ENCODE assay signal across 17 cellular contexts in genomic region chr1:213082778-213083445, GRCh38. TPM values are rescaled to one million over a fixed set of nuclear protein-coding genes. Genes with fewer than 3 reads are reported as not detected.
DNase-seq lines count a peak whose midpoint lies in the region; ATAC-seq and TF ChIP-seq lines count a peak whose summit lies in the region.
"Had no signal": no experiment of that assay in that cellular context is flagged by ENCODE, and none has a peak within 500 bp of the region (broad histone marks: within the 10 kb centered on the region; RNA-seq: fewer than 3 reads in every experiment).

No MANE protein-coding gene starts in this region.

- no peak for TF ChIP-seq CTCF in mesothelial cell of epicardium (IDR thresholded peaks at IDR 0.05; ENCODE audit: unreplicated experiment)

- intact Hi-C loops in activated CD4-positive, alpha-beta T cell treated with anti-CD3 and anti-CD28 coated beads for 36 hours (cut with DNase I, micrococcal nuclease) = no loop called here
- intact Hi-C loops in activated T-helper 1 cell treated with anti-CD3 and anti-CD28 coated beads, Interleukin-12 subunit alpha, Interleukin-12 subunit beta, Interleukin-2, Interleukin-4 antibody, amounts not matched to agents 30 ng/mL and 10 ng/mL and 1 ng/mL, durations not matched to agents 14 hours and 24 hours and 36 hours (cut with micrococcal nuclease) = no loop called here

- no peak overlapping the region for H3K4me3 Mint-ChIP-seq in activated CD4-positive, alpha-beta T cell treated with anti-CD3 and anti-CD28 coated beads for 36 hours
- H3K4me3 Mint-ChIP-seq in activated T-helper 1 cell treated with anti-CD3 and anti-CD28 coated beads, Interleukin-12 subunit alpha, Interleukin-12 subunit beta, Interleukin-2, Interleukin-4 antibody, amounts not matched to agents 30 ng/mL and 10 ng/mL and 1 ng/mL, durations not matched to agents 14 hours and 24 hours and 36 hours = peak overlapping the region; percentile 41
- H3K4me3 Mint-ChIP-seq in immature natural killer cell (peak overlapping the region; percentile 42 to 72 (median 70)), mesothelial cell of epicardium (no peak overlapping the region)
- H3K4me3 Mint-ChIP-seq: neural crest cell had no signal

- POLR2A ChIA-PET in activated CD4-positive, alpha-beta T cell treated with anti-CD3 and anti-CD28 coated beads for 36 hours (lab: Charles Lee) = interaction anchor here (0.6 kb wide), 1 partner anchor 223 kb away, joined by 3 read pairs; no protein-coding TSS in a partner anchor

- peak; percentile 80 for ATAC-seq in activated CD4-positive, alpha-beta T cell treated with anti-CD3 and anti-CD28 coated beads for 36 hours
- ATAC-seq in GM19395 (IDR thresholded peaks at IDR 0.05; ENCODE audit: unreplicated experiment) = no peak
- ATAC-seq: body of pancreas had no signal

- peak overlapping the region; percentile 52 for H3K27ac Mint-ChIP-seq in activated CD4-positive, alpha-beta T cell treated with anti-CD3 and anti-CD28 coated beads for 36 hours
- H3K27ac Mint-ChIP-seq in activated T-helper 1 cell treated with anti-CD3 and anti-CD28 coated beads, Interleukin-12 subunit alpha, Interleukin-12 subunit beta, Interleukin-2, Interleukin-4 antibody, amounts not matched to agents 30 ng/mL and 10 ng/mL and 1 ng/mL, durations not matched to agents 14 hours and 24 hours and 36 hours = peak overlapping the region; percentile 84
- H3K27ac Mint-ChIP-seq in immature natural killer cell = peak overlapping the region; percentile 34 to 85 (median 62)
- H3K27ac Mint-ChIP-seq in mesothelial cell of epicardium = no peak overlapping the region

- DNase-seq in activated CD4-positive, alpha-beta T cell treated with anti-CD3 and anti-CD28 coated beads for 36 hours = peak; percentile 35
- no peak for DNase-seq in activated CD4-positive, alpha-beta T cell treated with anti-CD3 and anti-CD28 coated beads for 1 hour
- DNase-seq in LoVo (ENCODE audit: low spot score) (peak; percentile 12), immature natural killer cell (peak in 1 of 3 donors; percentile 10), mesothelial cell of epicardium (ENCODE audit: low spot score in 2 of 2, unreplicated experiment in 2 of 2) (no peak)
- peak; percentile 42 for DNase-seq in activated T-helper 1 cell treated with anti-CD3 and anti-CD28 coated beads, Interleukin-12 subunit alpha, Interleukin-12 subunit beta, Interleukin-2, Interleukin-4 antibody, amounts not matched to agents 30 ng/mL and 10 ng/mL and 1 ng/mL, durations not matched to agents 14 hours and 24 hours and 36 hours (ENCODE audit: low spot score)
- no peak for DNase-seq in stimulated activated CD4-positive, alpha-beta T cell treated with anti-CD3 and anti-CD28 coated beads, Interleukin-12 subunit alpha, Interleukin-12 subunit beta, amount 100 ng/mL, for 4 hours
- DNase-seq: activated CD4-positive, alpha-beta T cell treated with anti-CD3 and anti-CD28 coated beads for 48 hours; body of pancreas; KG1; NCI-H1436; NCI-H2227 treated with DMSO at 0.1 percent for 48 hours; SHP77 treated with DMSO at 0.1 percent for 48 hours; stimulated activated naive CD4-positive, alpha-beta T cell; trophoblast cell had no signal

- H3K9me3 Mint-ChIP-seq in activated CD4-positive, alpha-beta T cell treated with anti-CD3 and anti-CD28 coated beads for 36 hours (ENCODE audit: low read depth) = no peaks in the 10 kb centered on the region
- H3K9me3 Mint-ChIP-seq in activated T-helper 1 cell treated with anti-CD3 and anti-CD28 coated beads, Interleukin-12 subunit alpha, Interleukin-12 subunit beta, Interleukin-2, Interleukin-4 antibody, amounts not matched to agents 30 ng/mL and 10 ng/mL and 1 ng/mL, durations not matched to agents 14 hours and 24 hours and 36 hours = peaks cover 7% of the 10 kb centered on the region
- H3K9me3 Mint-ChIP-seq in immature natural killer cell (no peaks in the 10 kb centered on the region), mesothelial cell of epicardium (peaks cover 11% of the 10 kb centered on the region)
- H3K9me3 Mint-ChIP-seq: neural crest cell had no signal

- no peaks in the 10 kb centered on the region for H3K27me3 Mint-ChIP-seq in activated CD4-positive, alpha-beta T cell treated with anti-CD3 and anti-CD28 coated beads for 36 hours
- H3K27me3 Mint-ChIP-seq in activated T-helper 1 cell treated with anti-CD3 and anti-CD28 coated beads, Interleukin-12 subunit alpha, Interleukin-12 subunit beta, Interleukin-2, Interleukin-4 antibody, amounts not matched to agents 30 ng/mL and 10 ng/mL and 1 ng/mL, durations not matched to agents 14 hours and 24 hours and 36 hours (ENCODE audit: insufficient read depth) = no peaks in the 10 kb centered on the region
- H3K27me3 Mint-ChIP-seq in immature natural killer cell (ENCODE audit: low read depth in 3 of 3) (peaks cover 0 to 3% (median 0%) of the 10 kb centered on the region in 3 donors), mesothelial cell of epicardium (ENCODE audit: low read depth) (no peaks in the 10 kb centered on the region)

- H3K4me1 Mint-ChIP-seq in activated CD4-positive, alpha-beta T cell treated with anti-CD3 and anti-CD28 coated beads for 36 hours = peaks cover 14% of the 10 kb centered on the region
- peaks cover 51% of the 10 kb centered on the region for H3K4me1 Mint-ChIP-seq in activated T-helper 1 cell treated with anti-CD3 and anti-CD28 coated beads, Interleukin-12 subunit alpha, Interleukin-12 subunit beta, Interleukin-2, Interleukin-4 antibody, amounts not matched to agents 30 ng/mL and 10 ng/mL and 1 ng/mL, durations not matched to agents 14 hours and 24 hours and 36 hours (ENCODE audit: low read depth)
- H3K4me1 Mint-ChIP-seq in immature natural killer cell = peaks cover 31 to 42% of the 10 kb centered on the region in 2 donors
- H3K4me1 Mint-ChIP-seq in mesothelial cell of epicardium = no peaks in the 10 kb centered on the region
- H3K4me1 Mint-ChIP-seq: neural crest cell had no signal

- CTCF ChIA-PET in activated CD4-positive, alpha-beta T cell treated with anti-CD3 and anti-CD28 coated beads for 36 hours (lab: Charles Lee) = interaction anchor here (0.5 to 0.8 kb wide), 3 partner anchors 40 to 120 kb away, joined by 3 to 8 read pairs (median 4); no protein-coding TSS in a partner anchor

- peaks cover 20% of the 10 kb centered on the region for H3K36me3 Mint-ChIP-seq in activated CD4-positive, alpha-beta T cell treated with anti-CD3 and anti-CD28 coated beads for 36 hours (ENCODE audit: low read depth)
- peaks cover 42% of the 10 kb centered on the region for H3K36me3 Mint-ChIP-seq in activated T-helper 1 cell treated with anti-CD3 and anti-CD28 coated beads, Interleukin-12 subunit alpha, Interleukin-12 subunit beta, Interleukin-2, Interleukin-4 antibody, amounts not matched to agents 30 ng/mL and 10 ng/mL and 1 ng/mL, durations not matched to agents 14 hours and 24 hours and 36 hours (ENCODE audit: low read depth)
- H3K36me3 Mint-ChIP-seq in immature natural killer cell (peaks cover 18 to 36% (median 19%) of the 10 kb centered on the region in 3 donors), mesothelial cell of epicardium (peaks cover 51% of the 10 kb centered on the region)

RNA-seq across cellular contexts. Expression of gene RPS6KC1, which starts 31.9 kb away (rescaled TPM):
- 1 to 10 TPM; 4.9 to 5.7 TPM for total RNA-seq in activated CD4-positive, alpha-beta T cell treated with anti-CD3 and anti-CD28 coated beads for 36 hours
- 7.2 and 7.5 TPM in 2 replicates for total RNA-seq in activated T-helper 1 cell treated with anti-CD3 and anti-CD28 coated beads, Interleukin-12 subunit alpha, Interleukin-12 subunit beta, Interleukin-2, Interleukin-4 antibody, amounts not matched to agents 30 ng/mL and 10 ng/mL and 1 ng/mL, durations not matched to agents 14 hours and 24 hours and 36 hours
- 10 to 100 TPM in 1 of 3 donors, 1 to 10 TPM in 2; 2.9 to 10.7 (median 5.2) TPM for polyA plus RNA-seq in immature natural killer cell
- total RNA-seq in mesothelial cell of epicardium = 27.9 to 28.5 TPM (median 28.4 TPM) in 3 replicates

Comparison
In these comparisons a context has a peak if more than half of its experiments do, and no peak if none do; other contexts are left out.
1. DNase-seq: peak in activated CD4-positive, alpha-beta T cell treated with anti-CD3 and anti-CD28 coated beads for 36 hours (single experiment), LoVo (single experiment) and activated T-helper 1 cell treated with anti-CD3 and anti-CD28 coated beads, Interleukin-12 subunit alpha, Interleukin-12 subunit beta, Interleukin-2, Interleukin-4 antibody, amounts not matched to agents 30 ng/mL and 10 ng/mL and 1 ng/mL, durations not matched to agents 14 hours and 24 hours and 36 hours (single experiment); none in activated CD4-positive, alpha-beta T cell treated with anti-CD3 and anti-CD28 coated beads for 1 hour (single experiment), mesothelial cell of epicardium (0 of 2) and stimulated activated CD4-positive, alpha-beta T cell treated with anti-CD3 and anti-CD28 coated beads, Interleukin-12 subunit alpha, Interleukin-12 subunit beta, amount 100 ng/mL, for 4 hours (single experiment).
2. H3K4me3 Mint-ChIP-seq: peak in activated T-helper 1 cell treated with anti-CD3 and anti-CD28 coated beads, Interleukin-12 subunit alpha, Interleukin-12 subunit beta, Interleukin-2, Interleukin-4 antibody, amounts not matched to agents 30 ng/mL and 10 ng/mL and 1 ng/mL, durations not matched to agents 14 hours and 24 hours and 36 hours (single experiment) and immature natural killer cell (5 of 5); none in activated CD4-positive, alpha-beta T cell treated with anti-CD3 and anti-CD28 coated beads for 36 hours (single experiment) and mesothelial cell of epicardium (single experiment).